ENCODE assay signal across 2 cellular contexts in genomic region chr7:73797176-73797575, GRCh38. TPM values are rescaled to one million over a fixed set of nuclear protein-coding genes. Genes with fewer than 3 reads are reported as not detected.
"Had no signal": no experiment of that assay in that cellular context is flagged by ENCODE, and none has a peak within 500 bp of the region (broad histone marks: within the 10 kb centered on the region; RNA-seq: fewer than 3 reads in every experiment).

No MANE protein-coding gene starts in this region.

RNA-seq across cellular contexts. Expression of gene CLDN3, which starts 27.1 kb away (rescaled TPM):
- total RNA-seq: G401, GM12878 had no signal

RNA-seq across cellular contexts. Expression of gene METTL27, which starts 45.1 kb away (rescaled TPM):
- total RNA-seq: G401 had no signal
